ENCODE assay signal across 9 cellular contexts in genomic region chr5:138180183-138180782, GRCh38. TPM values are rescaled to one million over a fixed set of nuclear protein-coding genes. Genes with fewer than 3 reads are reported as not detected.
DNase-seq lines count a peak whose midpoint lies in the region; ATAC-seq and TF ChIP-seq lines count a peak whose summit lies in the region.
"Had no signal": no experiment of that assay in that cellular context is flagged by ENCODE, and none has a peak within 500 bp of the region (broad histone marks: within the 10 kb centered on the region; RNA-seq: fewer than 3 reads in every experiment).

No MANE protein-coding gene starts in this region.

- peak; percentile 50 for TF ChIP-seq CTCF in cardiac muscle cell (IDR thresholded peaks at IDR 0.05; ENCODE audit: low read depth, low read length)

- ATAC-seq in left cardiac atrium (no peak), GM21529 (IDR thresholded peaks at IDR 0.05; ENCODE audit: unreplicated experiment) (no peak)
- ATAC-seq in activated CD4-positive, CD25-positive, alpha-beta regulatory T cell treated with anti-CD3 and anti-CD28 coated beads, Interleukin-2, amount 50 U/mL, for 24 hours, result no peak

- DNase-seq in cardiac muscle cell (ENCODE audit: low read depth in 1 of 2, low spot score in 1 of 2) (peak; percentile 57 to 71), left cardiac atrium (no peak), NAMALWA (ENCODE audit: low spot score) (peak; percentile 91), SK-MEL-5 (ENCODE audit: low read depth, low spot score) (peak; percentile 86), fibroblast of peridontal ligament (ENCODE audit: extremely low read depth) (peak; percentile 70), skeletal muscle cell (ENCODE audit: low read depth) (peak; percentile 18)

- H3K27ac ChIP-seq in cardiac muscle cell, result no peak overlapping the region
- H3K27ac ChIP-seq: parathyroid adenoma had no signal

- H3K4me3 ChIP-seq in cardiac muscle cell (peak overlapping the region; percentile 75), skeletal muscle cell (ENCODE audit: low read depth, low read length) (peak overlapping the region; percentile 90)

- peaks cover 13% of the 10 kb centered on the region for H3K4me1 ChIP-seq in cardiac muscle cell (ENCODE audit: low read depth)
- H3K4me1 ChIP-seq: parathyroid adenoma had no signal

- H3K9me3 ChIP-seq in cardiac muscle cell (ENCODE audit: low read depth), result no peaks in the 10 kb centered on the region

- peaks cover 27% of the 10 kb centered on the region for H3K36me3 ChIP-seq in cardiac muscle cell

- no peaks in the 10 kb centered on the region for H3K27me3 ChIP-seq in cardiac muscle cell

- intact Hi-C loops in left cardiac atrium (cut with DNase I), result no loop called here

- in situ Hi-C loops in SK-MEL-5 (cut with HindIII; ENCODE audit: low pct_unique_long_range_greater_than_20kb, low sequenced_read_pairs), result no loop called here

RNA-seq across cellular contexts. Expression of gene KIF20A, which starts 1.4 kb away (rescaled TPM):
- total RNA-seq in cardiac muscle cell (8.6 and 106 TPM in 2 replicates), left cardiac atrium (1 to 10 TPM in 1 of 2 donors, under 1 TPM in 1; 0.13 to 1.1 TPM)
- 7.2 and 127 TPM in 2 replicates for polyA plus RNA-seq in cardiac muscle cell
- total RNA-seq in SK-MEL-5 (2014; rRNA removed; shearing (Covaris generic)), result 35.9 and 41.7 TPM in 2 replicates
- 31.3 and 39.8 TPM in 2 replicates for polyA plus RNA-seq in SK-MEL-5 (2015; cell fraction: cytosol; rRNA removed)
- 62.2 and 66.9 TPM in 2 replicates for polyA plus RNA-seq in SK-MEL-5 (2015; cell fraction: nucleus; rRNA removed)

RNA-seq across cellular contexts. Expression of gene BRD8, which starts 1.9 kb away (rescaled TPM):
- total RNA-seq in cardiac muscle cell, result 49.6 and 93.5 TPM in 2 replicates
- polyA plus RNA-seq in cardiac muscle cell, result 55.2 and 67.5 TPM in 2 replicates
- total RNA-seq in left cardiac atrium, result 10 to 100 TPM; 19.8 to 34.7 TPM
- total RNA-seq in SK-MEL-5 (2014; rRNA removed; shearing (Covaris generic)), result 48.2 and 50.8 TPM in 2 replicates
- polyA plus RNA-seq in SK-MEL-5 (2015; cell fraction: cytosol; rRNA removed), result 40.7 and 52.0 TPM in 2 replicates
- polyA plus RNA-seq in SK-MEL-5 (2015; cell fraction: nucleus; rRNA removed), result 261 and 301 TPM in 2 replicates

RNA-seq across cellular contexts. Expression of gene CDC23, which starts 32.8 kb away (rescaled TPM):
- total RNA-seq in cardiac muscle cell (26.0 and 26.5 TPM in 2 replicates), left cardiac atrium (10 to 100 TPM; 15.3 to 18.0 TPM)
- polyA plus RNA-seq in cardiac muscle cell, result 60.1 and 60.5 TPM in 2 replicates
- total RNA-seq in SK-MEL-5 (2014; rRNA removed; shearing (Covaris generic)), result 32.1 and 36.2 TPM in 2 replicates
- 28.3 and 39.2 TPM in 2 replicates for polyA plus RNA-seq in SK-MEL-5 (2015; cell fraction: cytosol; rRNA removed)
- 61.2 and 68.8 TPM in 2 replicates for polyA plus RNA-seq in SK-MEL-5 (2015; cell fraction: nucleus; rRNA removed)

RNA-seq across cellular contexts. Expression of gene NME5, which starts 41.1 kb away (rescaled TPM):
- total RNA-seq in cardiac muscle cell (4.1 and 7.4 TPM in 2 replicates), left cardiac atrium (1 to 10 TPM; 1.9 to 2.7 TPM)
- polyA plus RNA-seq in cardiac muscle cell, result 8.6 and 10.4 TPM in 2 replicates
- 8.3 and 8.5 TPM in 2 replicates for total RNA-seq in SK-MEL-5 (2014; rRNA removed; shearing (Covaris generic))
- polyA plus RNA-seq in SK-MEL-5 (2015; cell fraction: cytosol; rRNA removed), result 3.7 and 4.6 TPM in 2 replicates
- 5.6 and 8.5 TPM in 2 replicates for polyA plus RNA-seq in SK-MEL-5 (2015; cell fraction: nucleus; rRNA removed)
